Comparison of ENCODE assay signal across 1 cellular context in genomic region chr9:134983506-134984371, GRCh38.
TF ChIP-seq lines count a peak whose summit lies in the region.

No MANE protein-coding gene starts in this region.

TF ChIP-seq in H1, 55 proteins besides CTCF, POLR2A, EP300 and RAD21 (continued from another document):
- TF ChIP-seq JUND (IDR thresholded peaks at IDR 0.05; ENCODE audit: low read length) (no peak), CREB1 (IDR thresholded peaks at IDR 0.05) (no peak), KDM1A (IDR thresholded peaks at IDR 0.05; ENCODE audit: borderline replicate concordance, low read length) (no peak), SRF (IDR thresholded peaks at IDR 0.05; ENCODE audit: low read depth, low read length) (no peak), E2F6 (IDR thresholded peaks at IDR 0.05) (no peak), CBX8 (IDR thresholded peaks at IDR 0.05; ENCODE audit: borderline replicate concordance, low read depth, low read length) (no peak), RBBP5 (IDR thresholded peaks at IDR 0.05; ENCODE audit: borderline replicate concordance, low read depth, low read length) (no peak), MAX (IDR thresholded peaks at IDR 0.05) (no peak), SP1 (IDR thresholded peaks at IDR 0.05; ENCODE audit: low read depth, low read length) (no peak), NANOG (IDR thresholded peaks at IDR 0.05; ENCODE audit: insufficient read depth, low read depth, low read length, poor library complexity, severe bottlenecking) (no peak), MAFK (IDR thresholded peaks at IDR 0.05; ENCODE audit: low read depth, low read length) (no peak)
